ENCODE assay signal across 2 cellular contexts in genomic region chr14:21286516-21286915, GRCh38.
TF ChIP-seq lines count a peak whose summit lies in the region.

No MANE protein-coding gene starts in this region.

TF ChIP-seq in K562, 482 proteins besides CTCF, POLR2A, EP300 and RAD21:
- TF ChIP-seq MAFG (tag; conservative IDR thresholded peaks at IDR 0.05) (0 out of 2 replicates have a peak, but pooled peaks have one; percentile 6), KDM1A (IDR thresholded peaks at IDR 0.05) (peak; percentile 71 to 73), NFE2 (IDR thresholded peaks at IDR 0.05; ENCODE audit: low read depth) (peak; percentile 43)

TF ChIP-seq in HepG2, 621 proteins besides CTCF, POLR2A, EP300 and RAD21:
- TF ChIP-seq NFE2L2 (IDR thresholded peaks at IDR 0.05; ENCODE audit: low read length) = peak; percentile 11; the same call in 1 of the 2 replicates
